ENCODE assay signal across 3 cellular contexts in the genomic region with DNA sequence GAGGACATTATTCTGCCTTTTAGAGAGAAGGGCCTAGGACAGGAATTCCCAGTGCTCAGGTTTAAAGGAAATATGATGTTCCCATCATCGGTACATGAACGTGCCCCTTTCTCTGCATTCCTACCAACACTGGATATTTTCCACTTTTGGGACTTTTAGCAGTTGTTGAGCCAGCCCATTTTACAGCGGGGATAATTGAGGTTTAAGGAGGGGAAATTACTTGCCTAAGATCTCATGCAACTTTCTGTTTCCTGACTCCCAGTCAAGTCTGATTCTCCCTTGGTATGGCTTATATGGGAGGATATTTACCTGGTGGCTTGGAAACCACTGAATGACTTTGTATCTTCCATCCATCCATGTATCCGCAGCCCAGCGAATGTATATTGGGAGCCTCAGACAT. TPM values are rescaled to one million over a fixed set of nuclear protein-coding genes. Genes with fewer than 3 reads are reported as not detected.
"Had no signal": no experiment of that assay in that cellular context is flagged by ENCODE, and none has a peak within 500 bp of the region (broad histone marks: within the 10 kb centered on the region; RNA-seq: fewer than 3 reads in every experiment).

No MANE protein-coding gene starts in this region.

RNA-seq across cellular contexts. Expression of a gene that starts 3.1 kb away (rescaled TPM):
- total RNA-seq: adrenal gland, osteocyte, sigmoid colon had no signal
